ENCODE assay signal across 8 cellular contexts in genomic region chr1:84298688-84299535, GRCh38. TPM values are rescaled to one million over a fixed set of nuclear protein-coding genes. Genes with fewer than 3 reads are reported as not detected.
DNase-seq lines count a peak whose midpoint lies in the region; ATAC-seq, FAIRE-seq and TF ChIP-seq lines count a peak whose summit lies in the region.

No MANE protein-coding gene starts in this region.

- TF ChIP-seq EP300 in A549 (IDR thresholded peaks at IDR 0.05) (no peak), stomach (IDR thresholded peaks at IDR 0.05) (no peak)

- H3K27me3 ChIP-seq in stomach = no peaks in the 10 kb centered on the region

- peaks cover 3% of the 10 kb centered on the region for H3K36me3 Mint-ChIP-seq in endothelial cell (ENCODE audit: low read depth, unreplicated experiment)

- H3K27ac ChIP-seq in A549 (peak overlapping the region; percentile 91 to 99), mesodermal cell (ENCODE audit: low read depth, low read length, severe bottlenecking) (peak overlapping the region; percentile 51), stomach (peak overlapping the region; percentile 92 to 97 (median 92))

- peaks cover 4% of the 10 kb centered on the region for H3K27me3 Mint-ChIP-seq in endothelial cell (ENCODE audit: unreplicated experiment)

- peaks cover 7% of the 10 kb centered on the region for H3K9me3 Mint-ChIP-seq in endothelial cell (ENCODE audit: unreplicated experiment)

- peak overlapping the region; percentile 76 for H3K4me2 ChIP-seq in A549

- peak overlapping the region; percentile 96 for H3K4me3 Mint-ChIP-seq in endothelial cell (ENCODE audit: unreplicated experiment)

- H3K4me1 ChIP-seq in A549 = peaks cover 31% of the 10 kb centered on the region
- no peaks in the 10 kb centered on the region for H3K4me1 ChIP-seq in mesodermal cell (ENCODE audit: control insufficient read depth, insufficient read depth, low read length, poor library complexity, severe bottlenecking)
- peaks cover 15 to 65% (median 54%) of the 10 kb centered on the region in 4 donors for H3K4me1 ChIP-seq in stomach

- TF ChIP-seq RAD21 in A549 (conservative IDR thresholded peaks at IDR 0.05 in 1 of 2, IDR thresholded peaks at IDR 0.05 in 1 of 2) = no peak

- TF ChIP-seq CTCF in A549 (IDR thresholded peaks at IDR 0.05) (no peak), endothelial cell (IDR thresholded peaks at IDR 0.05; ENCODE audit: unreplicated experiment) (no peak), stomach (IDR thresholded peaks at IDR 0.05) (no peak)

- DNase-seq in A549 (ENCODE audit: low read depth in 1 of 2, low spot score in 1 of 2) (peak; percentile 34 to 41), GM12892 (ENCODE audit: insufficient read length) (peak; percentile 39), NCI-H1694 treated with DMSO at 0.1 percent for 48 hours (lab: John Stamatoyannopoulos, UW) (peak; percentile 32), endothelial cell (ENCODE audit: low spot score) (peak; percentile 54), stomach (peak; percentile 31)
- peak; percentile 15 to 29 for DNase-seq in activated CD4-positive, alpha-beta T cell treated with anti-CD3 and anti-CD28 coated beads, Interleukin-2, amount 50 U/mL, for 48 hours

- H3K4me3 ChIP-seq in A549 (peak overlapping the region; percentile 80), mesodermal cell (ENCODE audit: extremely low read depth, insufficient read depth, low read length, poor library complexity, severe bottlenecking) (peak overlapping the region; percentile 83), stomach (peak overlapping the region; percentile 72 to 90 (median 78))

- H3K27ac Mint-ChIP-seq in endothelial cell (ENCODE audit: unreplicated experiment) = peak overlapping the region; percentile 89

- WGBS in A549 (ENCODE audit: missing lambda C conversion rate) = 1% methylated on average over 23 of the region's 50 CpGs
- WGBS in mesodermal cell (ENCODE audit: insufficient coverage in 2 of 2), 2 experiments = 3 to 5% methylated on average over 29 to 36 of the region's 50 CpGs
- WGBS in stomach, 5 donors = 1 to 8% (median 1%) methylated on average over 10 to 50 of the region's 50 CpGs

- ATAC-seq in A549 (peak; percentile 82 to 88), HG02840 (IDR thresholded peaks at IDR 0.05; ENCODE audit: low FRiP score, unreplicated experiment) (peak; percentile 42)

- POLR2A ChIA-PET in A549 (lab: Yijun Ruan, JAX) = interaction anchor here (0.9 to 1.0 kb wide), 2 partner anchors 51 to 207 kb away, joined by 3 read pairs; partner anchors contain the start of gene SPATA1

- peaks cover 34% of the 10 kb centered on the region for H3K4me1 Mint-ChIP-seq in endothelial cell (ENCODE audit: unreplicated experiment)

- CTCF ChIA-PET in A549 (lab: Yijun Ruan, JAX) = interaction anchor here (1.7 kb wide), 1 partner anchor 13 kb away, joined by 4 read pairs; no protein-coding TSS in a partner anchor

- no peak for TF ChIP-seq POLR2A in A549 (IDR thresholded peaks at IDR 0.05; ENCODE audit: low read length)
- TF ChIP-seq POLR2A in GM12892 (IDR thresholded peaks at IDR 0.05; ENCODE audit: low read depth, low read length) = no peak
- no peak for TF ChIP-seq POLR2A in stomach (IDR thresholded peaks at IDR 0.05)

- no peak for FAIRE-seq in A549 (lab: Jason Lieb, UNC)
- peak; percentile 83 for FAIRE-seq in GM12892 (lab: Jason Lieb, UNC)

- intact Hi-C loops in stomach (cut with DNase I; ENCODE audit: low total_unique reads) = no loop called here

- no peaks in the 10 kb centered on the region; the same call in 2 of the 3 replicates for H3K9me3 ChIP-seq in A549
- peaks cover 17% of the 10 kb centered on the region for H3K9me3 ChIP-seq in mesodermal cell (ENCODE audit: control insufficient read depth, low read length)
- no peaks in the 10 kb centered on the region for H3K9me3 ChIP-seq in stomach

- H3K36me3 ChIP-seq in mesodermal cell (ENCODE audit: control insufficient read depth, insufficient read depth, low read length) (no peaks in the 10 kb centered on the region), stomach (no peaks in the 10 kb centered on the region)

TF ChIP-seq in A549, 52 proteins besides CTCF, POLR2A, EP300 and RAD21:
- no peak for TF ChIP-seq HOXB13 (CRISPR knock-in tag; IDR thresholded peaks at IDR 0.05; ENCODE audit: low read depth)
- TF ChIP-seq CEBPB (IDR thresholded peaks at IDR 0.05) = no peak
- TF ChIP-seq RFX5 (IDR thresholded peaks at IDR 0.05) = no peak
- 0 out of 2 replicates have a peak, but pooled peaks have one; percentile 4 for TF ChIP-seq PHF8 (IDR thresholded peaks at IDR 0.05; ENCODE audit: borderline replicate concordance, low read depth)
- TF ChIP-seq MYC (IDR thresholded peaks at IDR 0.05; ENCODE audit: borderline replicate concordance, low read length) = no peak
- no peak for TF ChIP-seq JUN (IDR thresholded peaks at IDR 0.05)
- TF ChIP-seq CBX2 (IDR thresholded peaks at IDR 0.05; ENCODE audit: borderline replicate concordance, low read depth) = no peak
- TF ChIP-seq PBX3 (IDR thresholded peaks at IDR 0.05) = no peak
- no peak for TF ChIP-seq EHMT2 (IDR thresholded peaks at IDR 0.05; ENCODE audit: low read depth)
- no peak for TF ChIP-seq KDM1A (IDR thresholded peaks at IDR 0.05; ENCODE audit: low read depth)
- TF ChIP-seq, protein P1, sequence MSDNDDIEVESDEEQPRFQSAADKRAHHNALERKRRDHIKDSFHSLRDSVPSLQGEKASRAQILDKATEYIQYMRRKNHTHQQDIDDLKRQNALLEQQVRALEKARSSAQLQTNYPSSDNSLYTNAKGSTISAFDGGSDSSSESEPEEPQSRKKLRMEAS (IDR thresholded peaks at IDR 0.05) = no peak
- TF ChIP-seq NFE2L2 (conservative IDR thresholded peaks at IDR 0.05; ENCODE audit: low read length) = no peak
- no peak for TF ChIP-seq ATOH8 (CRISPR knock-in tag; IDR thresholded peaks at IDR 0.05; ENCODE audit: low read depth)
- TF ChIP-seq MAFK (IDR thresholded peaks at IDR 0.05; ENCODE audit: partially characterized antibody) = no peak
- TF ChIP-seq MAZ (IDR thresholded peaks at IDR 0.05; ENCODE audit: borderline replicate concordance, low read depth, low read length) = no peak
- peak; percentile 71; the same call in 1 of the 2 replicates for TF ChIP-seq E2F6 (IDR thresholded peaks at IDR 0.05; ENCODE audit: borderline replicate concordance, low read depth)

RNA-seq across cellular contexts. Expression of gene SAMD13, which starts 2.6 kb away (rescaled TPM):
- 1.8 and 2.4 TPM in 2 replicates for polyA plus RNA-seq in A549 (2011; rRNA removed)
- polyA plus RNA-seq in A549 (2012; cell fraction: cytosol; rRNA removed) = 0.22 and 0.25 TPM in 2 replicates
- 0.08 and 0.11 TPM in 2 replicates for polyA plus RNA-seq in A549 (2012; cell fraction: nucleus; rRNA removed)
- 0.28 to 0.59 TPM (median 0.53 TPM) in 3 replicates for polyA plus RNA-seq in A549 (2017; fragmentation: RNase III; extraction: RNeasy Plus Mini Kit Qiagen cat#74134 plus additional on column Dnase treatment)
- 0.83 TPM in 2 replicates for polyA minus RNA-seq in A549 (2011; rRNA and poly(A)+ RNA removed)
- polyA plus RNA-seq in GM12892 (2012; ENCODE audit: missing spikeins) = not detected
- 1.8 TPM for total RNA-seq in endothelial cell (ENCODE audit: unreplicated experiment)
- 2.8 TPM for polyA plus RNA-seq in mesodermal cell (2013, experiment 1 of 2)
- 3.3 TPM for polyA plus RNA-seq in mesodermal cell (2013, experiment 2 of 2)
- 1 to 10 TPM in 3 of 5 donors, not detected in 2; 1.4 to 7.5 (median 1.7) TPM for total RNA-seq in stomach
- 1 to 10 TPM; 1.7 to 9.0 (median 6.5) TPM for polyA plus RNA-seq in stomach

Comparison
In these comparisons a context has a peak if more than half of its experiments do, and no peak if none do; other contexts are left out.
1. Peak in every context shown above with its lines: DNase-seq, ATAC-seq, H3K4me3 ChIP-seq and H3K27ac ChIP-seq.